ENCODE assay signal across 2 cellular contexts in genomic region chr7:13991791-13992620, GRCh38.
TF ChIP-seq lines count a peak whose summit lies in the region.

No MANE protein-coding gene starts in this region.

TF ChIP-seq in SK-N-SH, 30 proteins besides CTCF, POLR2A, EP300 and RAD21 (continued from another document):
- TF ChIP-seq YY1 (IDR thresholded peaks at IDR 0.05; ENCODE audit: low read depth) = no peak
- no peak for TF ChIP-seq ZBTB33 (IDR thresholded peaks at IDR 0.05; ENCODE audit: borderline replicate concordance, low read depth)
- no peak for TF ChIP-seq RFX5 (IDR thresholded peaks at IDR 0.05; ENCODE audit: low read length)
- TF ChIP-seq ELF1 (IDR thresholded peaks at IDR 0.05) = no peak
- TF ChIP-seq MXI1 (IDR thresholded peaks at IDR 0.05; ENCODE audit: low read depth, low read length) = no peak
- TF ChIP-seq POLR2AphosphoS5 (IDR thresholded peaks at IDR 0.05; ENCODE audit: low read depth, low read length) = no peak
- TF ChIP-seq TCF12 (IDR thresholded peaks at IDR 0.05) = no peak
- TF ChIP-seq MAX (IDR thresholded peaks at IDR 0.05; ENCODE audit: low read depth) = no peak
- TF ChIP-seq JUND (IDR thresholded peaks at IDR 0.05) = no peak
- TF ChIP-seq IRF3 (IDR thresholded peaks at IDR 0.05; ENCODE audit: low read depth, low read length) = no peak
- TF ChIP-seq EZH2phosphoT487 (IDR thresholded peaks at IDR 0.05; ENCODE audit: borderline replicate concordance, low read depth) = no peak
- TF ChIP-seq CHD2 (IDR thresholded peaks at IDR 0.05; ENCODE audit: low read length, partially characterized antibody) = no peak
- no peak for TF ChIP-seq TAF1 (IDR thresholded peaks at IDR 0.05; ENCODE audit: borderline replicate concordance, low read depth, low read length)
- TF ChIP-seq GABPA (IDR thresholded peaks at IDR 0.05; ENCODE audit: low read depth) = no peak

TF ChIP-seq in SK-N-SH treated with all-trans-retinoic acid at 6 μM for 48 hours, 23 proteins besides CTCF, POLR2A, EP300 and RAD21 (continued from another document):
- no peak for TF ChIP-seq ZNF70 (CRISPR knock-in tag; IDR thresholded peaks at IDR 0.05)
- TF ChIP-seq TOX (CRISPR knock-in tag; IDR thresholded peaks at IDR 0.05; ENCODE audit: borderline replicate concordance) = no peak
- TF ChIP-seq TCF4 (CRISPR knock-in tag; IDR thresholded peaks at IDR 0.05; ENCODE audit: borderline replicate concordance) = no peak
- no peak for TF ChIP-seq CSDC2 (CRISPR knock-in tag; IDR thresholded peaks at IDR 0.05)
- no peak for TF ChIP-seq OSR1 (CRISPR knock-in tag; IDR thresholded peaks at IDR 0.05)
- no peak for TF ChIP-seq BACH2 (CRISPR knock-in tag; IDR thresholded peaks at IDR 0.05; ENCODE audit: borderline replicate concordance)
- TF ChIP-seq PPARA (CRISPR knock-in tag; IDR thresholded peaks at IDR 0.05; ENCODE audit: borderline replicate concordance) = no peak
- TF ChIP-seq GLIS3 (CRISPR knock-in tag; IDR thresholded peaks at IDR 0.05) = no peak
TF ChIP-seq in SK-N-SH treated with all-trans-retinoic acid at 6 μM for 48 hours: peak in this region for 0.
